In the genomic region with DNA sequence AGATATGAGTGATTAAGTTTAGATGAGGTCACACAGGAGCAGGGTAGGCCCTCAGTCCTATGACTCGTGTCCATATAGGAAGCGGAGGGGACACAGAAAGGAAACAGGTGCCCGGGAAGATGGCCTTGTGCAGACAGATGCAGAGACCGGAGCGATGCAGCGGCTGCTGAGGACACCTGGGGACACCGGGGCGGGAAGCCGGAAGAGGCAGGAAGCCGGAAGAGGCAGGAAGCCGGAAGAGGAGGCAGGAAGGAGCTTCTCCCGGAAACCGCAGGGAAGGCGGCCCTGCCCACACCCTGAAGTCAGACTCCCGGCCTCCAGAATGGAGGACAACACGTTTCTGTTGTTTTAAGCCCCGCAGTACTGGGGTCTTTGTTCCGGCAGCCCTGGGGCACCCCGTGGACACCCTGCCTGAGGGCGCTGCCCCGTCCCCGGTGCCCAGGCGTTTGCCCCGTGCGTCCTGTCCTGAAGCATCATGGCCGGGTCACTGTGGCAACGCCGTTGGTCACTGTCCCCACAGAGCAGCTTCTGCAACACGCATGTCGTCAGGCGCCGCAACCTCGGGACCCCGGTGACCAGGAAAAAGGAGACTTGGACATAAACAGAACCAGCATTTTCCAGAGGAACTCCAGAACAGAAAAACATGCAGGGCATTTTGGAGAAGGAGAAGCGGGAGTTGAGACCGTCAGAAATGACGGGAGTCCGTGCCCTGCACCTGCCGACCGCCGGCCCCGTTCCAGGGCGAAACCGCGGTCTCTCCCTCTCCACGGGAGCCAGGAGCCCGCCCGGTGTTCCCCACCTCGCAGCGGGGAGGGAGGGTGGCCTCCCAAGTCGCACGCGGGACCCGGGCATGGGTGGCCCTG, we compare ENCODE assay signal across 8 cellular contexts.
DNase-seq lines count a peak whose midpoint lies in the region; ATAC-seq, FAIRE-seq and TF ChIP-seq lines count a peak whose summit lies in the region.

No MANE protein-coding gene starts in this region.

- TF ChIP-seq POLR2A in H54 (IDR thresholded peaks at IDR 0.05; ENCODE audit: low read depth, low read length), result no peak

- peaks cover 5% of the 10 kb centered on the region for H4K20me1 ChIP-seq in neural progenitor cell (ENCODE audit: low read depth)

- H3K9ac ChIP-seq in neural progenitor cell, result no peak overlapping the region

- H3K4me3 Mint-ChIP-seq in neural progenitor cell, result peak overlapping the region; percentile 78

- FAIRE-seq in H54 (lab: Jason Lieb, UNC), result no peak

- H3K9me3 Mint-ChIP-seq in activated naive CD4-positive, alpha-beta T cell treated with anti-CD3 and anti-CD28 coated beads, Interleukin-2, amount 50 U/mL, for 72 hours, result no peaks in the 10 kb centered on the region
- H3K9me3 Mint-ChIP-seq in neural progenitor cell, result no peaks in the 10 kb centered on the region

- no peaks in the 10 kb centered on the region for H3F3A ChIP-seq in neural progenitor cell (ENCODE audit: low read depth)

- peak; percentile 34 to 70 for ATAC-seq in activated naive CD4-positive, alpha-beta T cell treated with anti-CD3 and anti-CD28 coated beads, Interleukin-2, amount 50 U/mL, for 72 hours
- no peak for ATAC-seq in GM19328 (IDR thresholded peaks at IDR 0.05; ENCODE audit: unreplicated experiment)

- no peaks in the 10 kb centered on the region for H3K9me3 ChIP-seq in neural progenitor cell (ENCODE audit: low read depth)

- H3K27ac ChIP-seq in neural progenitor cell, result no peak overlapping the region

- no peaks in the 10 kb centered on the region for H3K4me1 ChIP-seq in neural progenitor cell

- no peak for TF ChIP-seq CTCF in neural progenitor cell (IDR thresholded peaks at IDR 0.05)

- peak overlapping the region; percentile 61 to 85 for H3K27ac Mint-ChIP-seq in activated naive CD4-positive, alpha-beta T cell treated with anti-CD3 and anti-CD28 coated beads, Interleukin-2, amount 50 U/mL, for 72 hours
- no peak overlapping the region for H3K27ac Mint-ChIP-seq in neural progenitor cell

- H3K36me3 ChIP-seq in neural progenitor cell, result no peaks in the 10 kb centered on the region

- peaks cover 29% of the 10 kb centered on the region for H3K27me3 Mint-ChIP-seq in neural progenitor cell (ENCODE audit: insufficient read depth, low read depth)

- peak overlapping the region; percentile 78 for H2AFZ ChIP-seq in neural progenitor cell (replicated peaks)

- DNase-seq in COLO668 (lab: John Stamatoyannopoulos, UW; ENCODE audit: unreplicated experiment) (peak; percentile 44), NCI-H460 (ENCODE audit: extremely low read depth, low read depth) (peak; percentile 12), neural progenitor cell (ENCODE audit: low spot score) (no peak), Ammon's horn (ENCODE audit: low spot score) (no peak), AG08395 (ENCODE audit: low spot score) (no peak), H54 (ENCODE audit: insufficient read length, low spot score) (no peak)
- peak in 1 of 2 donors; percentile 30 for DNase-seq in activated naive CD4-positive, alpha-beta T cell treated with anti-CD3 and anti-CD28 coated beads, Interleukin-2, amount 50 U/mL, for 72 hours (ENCODE audit: low spot score in 2 of 2)

- H3K4me2 ChIP-seq in neural progenitor cell, result peak overlapping the region; percentile 81

- no peaks in the 10 kb centered on the region for H3K79me2 ChIP-seq in neural progenitor cell (ENCODE audit: low read depth)

- peak overlapping the region; percentile 43 for H3K4me3 ChIP-seq in neural progenitor cell

- no peaks in the 10 kb centered on the region for H3K36me3 Mint-ChIP-seq in activated naive CD4-positive, alpha-beta T cell treated with anti-CD3 and anti-CD28 coated beads, Interleukin-2, amount 50 U/mL, for 72 hours
- H3K36me3 Mint-ChIP-seq in neural progenitor cell, result no peaks in the 10 kb centered on the region

- peaks cover 2% of the 10 kb centered on the region for H3K4me1 Mint-ChIP-seq in neural progenitor cell

- peaks cover 67% of the 10 kb centered on the region for H3K27me3 ChIP-seq in neural progenitor cell

Comparison
In these comparisons a context has a peak if more than half of its experiments do, and no peak if none do; other contexts are left out.
1. DNase-seq: peak in COLO668 (single experiment) and NCI-H460 (single experiment); none in neural progenitor cell (single experiment), Ammon's horn (single experiment), AG08395 (single experiment) and H54 (single experiment).